In the genomic region with DNA sequence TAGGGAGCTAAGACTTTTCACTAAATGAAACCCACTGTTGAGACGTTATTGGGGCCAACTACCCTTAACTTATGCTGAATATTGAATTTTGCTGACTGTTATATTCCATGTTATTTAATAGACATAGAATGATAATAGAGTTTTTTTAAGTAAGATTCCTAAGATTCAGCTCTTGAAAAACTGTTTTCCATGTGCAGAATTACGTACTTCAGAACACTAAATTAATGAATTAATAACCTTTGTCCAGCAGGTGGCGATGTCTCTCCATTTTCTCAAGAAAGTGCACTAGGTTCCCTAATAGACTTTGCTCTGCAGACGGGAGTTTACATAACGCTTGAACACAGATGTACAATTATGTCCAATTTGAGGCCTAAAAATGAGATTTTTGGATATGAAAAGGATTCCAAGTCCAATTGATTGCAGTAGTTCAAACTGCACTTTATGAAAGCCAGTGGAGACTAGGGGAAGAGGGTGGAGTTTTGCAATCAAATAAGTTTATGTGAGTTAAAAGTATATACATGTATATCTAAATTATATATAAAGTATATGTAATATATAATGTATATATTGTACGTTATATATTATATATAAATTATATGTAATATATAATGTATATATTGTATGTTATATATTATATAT, we compare ENCODE assay signal across 8 cellular contexts.
DNase-seq lines count a peak whose midpoint lies in the region; ATAC-seq and TF ChIP-seq lines count a peak whose summit lies in the region.

No MANE protein-coding gene starts in this region.

- H3K9me3 ChIP-seq in Peyer's patch = no peaks in the 10 kb centered on the region
- H3K9me3 ChIP-seq in ovary = no peaks in the 10 kb centered on the region

- H3K36me3 Mint-ChIP-seq in activated T-helper 17 cell treated with anti-CD3 and anti-CD28 coated beads, Interleukin-2, amount 50 U/mL, for 72 hours (ENCODE audit: low read depth) = peaks cover 88% of the 10 kb centered on the region

- H3K27me3 Mint-ChIP-seq in activated T-helper 17 cell treated with anti-CD3 and anti-CD28 coated beads, Interleukin-2, amount 50 U/mL, for 72 hours = no peaks in the 10 kb centered on the region

- DNase-seq in ELR (ENCODE audit: low read depth) = peak; percentile 94
- peak; percentile 95 for DNase-seq in M059J (ENCODE audit: low read depth)
- peak in 2 of 3 donors; percentile 43 to 77 for DNase-seq in Peyer's patch
- peak in 1 of 2 donors; percentile 58 for DNase-seq in foreskin keratinocyte
- peak in 4 of 5 donors; percentile 47 to 80 (median 72) for DNase-seq in ovary

- H3K27ac Mint-ChIP-seq in activated T-helper 17 cell treated with anti-CD3 and anti-CD28 coated beads, Interleukin-2, amount 50 U/mL, for 72 hours = peak overlapping the region; percentile 35

- peaks cover 28% of the 10 kb centered on the region for H3K4me1 Mint-ChIP-seq in activated T-helper 17 cell treated with anti-CD3 and anti-CD28 coated beads, Interleukin-2, amount 50 U/mL, for 72 hours

- no peaks in the 10 kb centered on the region for H3K9me3 Mint-ChIP-seq in activated T-helper 17 cell treated with anti-CD3 and anti-CD28 coated beads, Interleukin-2, amount 50 U/mL, for 72 hours

- no peak for ATAC-seq in activated T-helper 17 cell treated with anti-CD3 and anti-CD28 coated beads, Interleukin-2, amount 50 U/mL, for 72 hours (replicated peaks)
- ATAC-seq in foreskin keratinocyte = peak; percentile 53
- no peak for ATAC-seq in GM21367 (IDR thresholded peaks at IDR 0.05; ENCODE audit: unreplicated experiment)
- ATAC-seq in GM21423 (IDR thresholded peaks at IDR 0.05; ENCODE audit: unreplicated experiment) = no peak

- no peak overlapping the region for H3K4me3 ChIP-seq in Peyer's patch
- no peak overlapping the region for H3K4me3 ChIP-seq in ovary

- 7 to 11% (median 10%) methylated on average over 6 of the region's 6 CpGs for WGBS in ovary, 3 donors

- intact Hi-C loops in ovary (cut with DNase I) = loop anchor here in 3 of 4 donors (5.0 to 10.0 kb wide), 4 partner anchors 454 to 493 kb away; no protein-coding TSS in a partner anchor

- TF ChIP-seq CTCF in Peyer's patch (IDR thresholded peaks at IDR 0.05) (peak; percentile 59 to 93 (median 88)), foreskin keratinocyte (conservative IDR thresholded peaks at IDR 0.05) (peak; percentile 83), ovary (IDR thresholded peaks at IDR 0.05) (peak; percentile 65 to 89 (median 84))

- H3K36me3 ChIP-seq in Peyer's patch (no peaks in the 10 kb centered on the region), ovary (no peaks in the 10 kb centered on the region)

- H3K27ac ChIP-seq in Peyer's patch (no peak overlapping the region), foreskin keratinocyte (no peak overlapping the region), ovary (no peak overlapping the region)

- TF ChIP-seq POLR2A in Peyer's patch (IDR thresholded peaks at IDR 0.05) (no peak), ovary (IDR thresholded peaks at IDR 0.05) (no peak)

- H3K4me1 ChIP-seq in Peyer's patch (peaks cover 0 to 7% (median 5%) of the 10 kb centered on the region in 4 donors), foreskin keratinocyte (no peaks in the 10 kb centered on the region), ovary (ENCODE audit: insufficient read depth) (peaks cover 13% of the 10 kb centered on the region)

- no peaks in the 10 kb centered on the region for H3K27me3 ChIP-seq in Peyer's patch
- H3K27me3 ChIP-seq in foreskin keratinocyte = no peaks in the 10 kb centered on the region
- H3K27me3 ChIP-seq in ovary = no peaks in the 10 kb centered on the region

- peak overlapping the region; percentile 96 for H3K4me3 Mint-ChIP-seq in activated T-helper 17 cell treated with anti-CD3 and anti-CD28 coated beads, Interleukin-2, amount 50 U/mL, for 72 hours

- no peak for TF ChIP-seq EP300 in ovary (IDR thresholded peaks at IDR 0.05)
